Comparison of ENCODE assay signal across 16 cellular contexts in genomic region chr11:69356703-69357457, GRCh38.
DNase-seq lines count a peak whose midpoint lies in the region; ATAC-seq and TF ChIP-seq lines count a peak whose summit lies in the region.
"Had no signal": no experiment of that assay in that cellular context is flagged by ENCODE, and none has a peak within 500 bp of the region (broad histone marks: within the 10 kb centered on the region; RNA-seq: fewer than 3 reads in every experiment).

No MANE protein-coding gene starts in this region.

- H2BK120ac ChIP-seq in H9 (ENCODE audit: low read depth, low read length, poor library complexity, severe bottlenecking) = no peak overlapping the region
- peak overlapping the region; percentile 40 for H2BK120ac ChIP-seq in mesenchymal stem cell (ENCODE audit: low read depth, low read length)

- peaks cover 3% of the 10 kb centered on the region; the same call in 1 of the 2 replicates for H3K36me3 ChIP-seq in ACC112 (ENCODE audit: insufficient read depth, low read length)
- H3K36me3 ChIP-seq in mesenchymal stem cell (ENCODE audit: control insufficient read depth in 1 of 2, insufficient read depth in 2 of 2, low read depth in 1 of 2, low read length in 2 of 2) = peaks cover 3% of the 10 kb centered on the region in 2 experiments
- H3K36me3 ChIP-seq: BLaER1 treated with 17β-estradiol and CSF1 and Interleukin-3, amounts not matched to agents 10 nM and 100 nM; heart right ventricle; prostate gland had no signal

- H3K14ac ChIP-seq in H9 (ENCODE audit: insufficient read depth, low read length) (no peak overlapping the region), mesenchymal stem cell (ENCODE audit: low read length in 2 of 2) (no peak overlapping the region)

- H4K8ac ChIP-seq in H9 (replicated peaks; ENCODE audit: insufficient read length, low read depth, low read length) (no peak overlapping the region), mesenchymal stem cell (ENCODE audit: low read length) (peak overlapping the region; percentile 70)

- H3K4me1 Mint-ChIP-seq in H9 = peaks cover 4 to 8% of the 10 kb centered on the region in 2 experiments; a peak in 3 of 4 replicates

- no peaks in the 10 kb centered on the region; a peak in 1 of 7 replicates for H3K36me3 Mint-ChIP-seq in H9 (ENCODE audit: insufficient read depth in 1 of 3, low read depth in 3 of 3)

- peaks cover 5 to 10% of the 10 kb centered on the region in 2 experiments; a peak in 4 of 5 replicates for H3K9me3 Mint-ChIP-seq in H9
- H3K9me3 Mint-ChIP-seq: dendritic cell treated with granulocyte-macrophage colony-stimulating factor and Interleukin-4, amounts not matched to agents 40 ng/mL and 50 ng/mL, for 4 days had no signal

- H3K23ac ChIP-seq in H9 (ENCODE audit: insufficient read length, low read depth, low read length) (no peak overlapping the region), mesenchymal stem cell (ENCODE audit: low read length in 2 of 2) (no peak overlapping the region)

- H3K56ac ChIP-seq in H9 (ENCODE audit: insufficient read length, low read depth, low read length) = no peak overlapping the region

- H3K4ac ChIP-seq in H9 (ENCODE audit: low read depth, low read length) (no peak overlapping the region), mesenchymal stem cell (ENCODE audit: low read depth in 1 of 2, low read length in 2 of 2) (peak overlapping the region in 1 of 2 experiments; percentile 48)

- H2AK5ac ChIP-seq in H9 (ENCODE audit: insufficient read length, low read length) (no peak overlapping the region), mesenchymal stem cell (ENCODE audit: low read length, severe bottlenecking) (no peak overlapping the region)

- peaks cover 50% of the 10 kb centered on the region for H3K4me1 ChIP-seq in ACC112 (ENCODE audit: control insufficient read depth, insufficient read depth, low read length, unreplicated experiment)
- no peaks in the 10 kb centered on the region for H3K4me1 ChIP-seq in H9 (ENCODE audit: insufficient read depth, low read length)
- peaks cover 36% of the 10 kb centered on the region for H3K4me1 ChIP-seq in mesenchymal stem cell (ENCODE audit: control insufficient read depth, insufficient read depth, low read depth, low read length)
- H3K4me1 ChIP-seq: prostate gland had no signal

- H4K91ac ChIP-seq in H9 (ENCODE audit: insufficient read length, low read depth, low read length) (no peak overlapping the region), mesenchymal stem cell (ENCODE audit: low read length) (peak overlapping the region; percentile 83)

- DNase-seq in H9 (peak; percentile 14), coronary artery (ENCODE audit: low spot score) (peak; percentile 61), mesenchymal stem cell (no peak), ACHN (no peak), SK-N-DZ (ENCODE audit: low spot score) (no peak), Kasumi-1 (lab: John Stamatoyannopoulos, UW) (no peak)
- DNase-seq: activated CD4-positive, CD25-positive, alpha-beta regulatory T cell treated with anti-CD3 and anti-CD28 coated beads, Interleukin-2, amount 50 U/mL, for 72 hours; kidney; NCI-H1048 had no signal

- H3K27me3 ChIP-seq in ACC112 (ENCODE audit: insufficient read depth, low read length) = no peaks in the 10 kb centered on the region
- no peaks in the 10 kb centered on the region for H3K27me3 ChIP-seq in H9 (ENCODE audit: insufficient read depth, low read length)
- no peaks in the 10 kb centered on the region for H3K27me3 ChIP-seq in mesenchymal stem cell (ENCODE audit: control insufficient read depth in 1 of 2, insufficient read depth in 1 of 2, low read length in 2 of 2)
- H3K27me3 ChIP-seq: BLaER1 treated with 17β-estradiol and CSF1 and Interleukin-3, amounts not matched to agents 10 nM and 100 nM had no signal

- no peak for TF ChIP-seq CTCF in H9 (conservative IDR thresholded peaks at IDR 0.05)
- TF ChIP-seq CTCF in coronary artery (IDR thresholded peaks at IDR 0.05) = no peak

- H3K27me3 Mint-ChIP-seq in H9 (ENCODE audit: low read depth) = peaks cover 7% of the 10 kb centered on the region; the same call in 1 of the 2 replicates

- no peak overlapping the region for H3K4me3 ChIP-seq in ACC112 (ENCODE audit: low read depth, low read length)
- no peak overlapping the region for H3K4me3 ChIP-seq in coronary artery
- no peak overlapping the region for H3K4me3 ChIP-seq in mesenchymal stem cell (ENCODE audit: insufficient read depth in 1 of 2, low read depth in 1 of 2, low read length in 2 of 2)
- H3K4me3 ChIP-seq: BLaER1 treated with 17β-estradiol and CSF1 and Interleukin-3, amounts not matched to agents 10 nM and 100 nM; heart right ventricle; prostate gland had no signal

- no peaks in the 10 kb centered on the region for H3K23me2 ChIP-seq in H9 (ENCODE audit: insufficient read length, low read depth, low read length, poor library complexity, severe bottlenecking)

- ATAC-seq in GM21619 (IDR thresholded peaks at IDR 0.05; ENCODE audit: unreplicated experiment) = no peak
- ATAC-seq: esophagus mucosa, heart right ventricle had no signal

- H3K9me3 ChIP-seq in H9 (ENCODE audit: control insufficient read depth, low read depth, low read length) = peaks cover 5% of the 10 kb centered on the region
- peaks cover 9% of the 10 kb centered on the region for H3K9me3 ChIP-seq in mesenchymal stem cell (ENCODE audit: control insufficient read depth, low read length)
- H3K9me3 ChIP-seq: prostate gland had no signal

- H3K4me3 Mint-ChIP-seq in H9 = no peak overlapping the region
- H3K4me3 Mint-ChIP-seq: dendritic cell treated with granulocyte-macrophage colony-stimulating factor and Interleukin-4, amounts not matched to agents 40 ng/mL and 50 ng/mL, for 4 days had no signal

- no peak overlapping the region for H4K5ac ChIP-seq in H9 (ENCODE audit: insufficient read length, low read depth, low read length)

- H2AFZ ChIP-seq in ACC112 (ENCODE audit: low read length, unreplicated experiment) (no peak overlapping the region), H9 (ENCODE audit: low read length) (no peak overlapping the region), mesenchymal stem cell (ENCODE audit: low read depth, low read length) (no peak overlapping the region)

- no CpG with 5 or more reads among the region's 15 CpGs for WGBS in H9 (ENCODE audit: extremely low coverage, insufficient read length, low lambda C conversion rate)
- 86% methylated on average over 15 of the region's 15 CpGs for WGBS in mesenchymal stem cell

- in situ Hi-C loops in ACHN (cut with HindIII; ENCODE audit: low pct_ligation_motif_present, low pct_unique_long_range_greater_than_20kb, low sequenced_read_pairs) = no loop called here

- H2BK12ac ChIP-seq in H9 (ENCODE audit: insufficient read length, low read depth, low read length) = no peak overlapping the region
- peak overlapping the region; percentile 59 to 79 for H2BK12ac ChIP-seq in mesenchymal stem cell (ENCODE audit: low read length in 2 of 2)

- H3K27ac ChIP-seq in ACC112 (ENCODE audit: low read depth, low read length) (peak overlapping the region; percentile 13; the same call in 1 of the 2 replicates), H9 (ENCODE audit: insufficient read length, low read depth, low read length) (no peak overlapping the region), coronary artery (no peak overlapping the region), mesenchymal stem cell (ENCODE audit: low read length, poor library complexity, severe bottlenecking) (no peak overlapping the region)
- H3K27ac ChIP-seq: BLaER1 treated with 17β-estradiol and CSF1 and Interleukin-3, amounts not matched to agents 10 nM and 100 nM; heart right ventricle; prostate gland had no signal

- no peaks in the 10 kb centered on the region for H3K79me2 ChIP-seq in ACC112 (ENCODE audit: control insufficient read depth, insufficient read depth, low read length, unreplicated experiment)
- H3K79me2 ChIP-seq in H9 (ENCODE audit: insufficient read depth, low read length) = no peaks in the 10 kb centered on the region

- H3K4me2 ChIP-seq in H9 (ENCODE audit: insufficient read depth, insufficient read length, low read length) (no peak overlapping the region), mesenchymal stem cell (ENCODE audit: low read length, poor library complexity, severe bottlenecking) (no peak overlapping the region)
- H3K4me2 ChIP-seq: BLaER1 treated with 17β-estradiol and CSF1 and Interleukin-3, amounts not matched to agents 10 nM and 100 nM had no signal

- H2BK5ac ChIP-seq in H9 (ENCODE audit: insufficient read length, low read length) = no peak overlapping the region
- no peak overlapping the region for H2BK5ac ChIP-seq in mesenchymal stem cell (ENCODE audit: low read depth, low read length, poor library complexity, severe bottlenecking)

- H3T11ph ChIP-seq in H9 (ENCODE audit: low read length) = no peak overlapping the region

- H3K9ac ChIP-seq in H9 (ENCODE audit: extremely low read depth, insufficient read length, low read length) (no peak overlapping the region), mesenchymal stem cell (ENCODE audit: low read length) (no peak overlapping the region)
- H3K9ac ChIP-seq: BLaER1 treated with 17β-estradiol and CSF1 and Interleukin-3, amounts not matched to agents 10 nM and 100 nM had no signal

- H3K27ac Mint-ChIP-seq in H9 = 0 out of 7 replicates have a peak overlapping the region, but pooled peaks of 1 of the 3 experiments have one; percentile 57
- H3K27ac Mint-ChIP-seq: dendritic cell treated with granulocyte-macrophage colony-stimulating factor and Interleukin-4, amounts not matched to agents 40 ng/mL and 50 ng/mL, for 4 days had no signal

- H2BK20ac ChIP-seq in H9 (ENCODE audit: low read depth, low read length, poor library complexity, severe bottlenecking) = no peak overlapping the region

- peaks cover 4% of the 10 kb centered on the region for H4K20me1 ChIP-seq in H9 (ENCODE audit: control insufficient read depth, insufficient read depth, insufficient read length)
- H4K20me1 ChIP-seq: BLaER1 treated with 17β-estradiol and CSF1 and Interleukin-3, amounts not matched to agents 10 nM and 100 nM had no signal

- H2BK15ac ChIP-seq in H9 (ENCODE audit: low read depth, low read length) = no peak overlapping the region
- no peak overlapping the region for H2BK15ac ChIP-seq in mesenchymal stem cell (ENCODE audit: low read depth, poor library complexity, severe bottlenecking)

- H3K79me1 ChIP-seq in H9 (ENCODE audit: insufficient read depth, low read depth, low read length, poor library complexity, severe bottlenecking) (no peaks in the 10 kb centered on the region), mesenchymal stem cell (replicated peaks; ENCODE audit: low read length, poor library complexity, severe bottlenecking) (no peaks in the 10 kb centered on the region)

- H3K18ac ChIP-seq in H9 (ENCODE audit: insufficient read length, low read depth, low read length) (no peak overlapping the region), mesenchymal stem cell (ENCODE audit: low read depth in 1 of 2, low read length in 2 of 2) (no peak overlapping the region)

Comparison
In these comparisons a context has a peak if more than half of its experiments do, and no peak if none do; other contexts are left out.
1. DNase-seq: peak in H9 (single experiment) and coronary artery (single experiment); none in mesenchymal stem cell (single experiment), ACHN (single experiment), SK-N-DZ (single experiment) and Kasumi-1 (0 of 2).